In the genomic region with DNA sequence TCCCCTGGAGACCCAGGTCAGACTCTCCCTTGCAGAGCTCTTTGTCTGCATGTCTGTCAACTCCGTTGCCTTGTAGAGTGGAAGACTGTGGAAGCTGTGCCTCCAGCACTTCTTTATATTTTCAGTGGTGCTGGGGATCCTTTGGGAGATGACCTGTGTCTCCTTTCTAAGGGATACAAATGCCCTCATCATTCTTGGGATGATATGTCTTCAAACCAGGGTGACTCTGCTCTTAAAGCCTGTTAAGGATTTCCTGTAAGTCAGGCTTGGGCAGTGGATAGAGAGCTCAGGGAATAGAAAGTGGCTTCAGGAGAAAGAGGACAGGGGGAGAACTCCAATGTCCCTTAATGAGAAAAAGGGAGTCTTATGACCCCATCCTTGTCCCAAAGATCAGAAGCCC, we compare ENCODE assay signal across 21 cellular contexts. TPM values are rescaled to one million over a fixed set of nuclear protein-coding genes. Genes with fewer than 3 reads are reported as not detected.
DNase-seq lines count a peak whose midpoint lies in the region; ATAC-seq and TF ChIP-seq lines count a peak whose summit lies in the region.
"Had no signal": no experiment of that assay in that cellular context is flagged by ENCODE, and none has a peak within 500 bp of the region (broad histone marks: within the 10 kb centered on the region; RNA-seq: fewer than 3 reads in every experiment).

No MANE protein-coding gene starts in this region.

- no peaks in the 10 kb centered on the region for H3K27me3 ChIP-seq in fibroblast of lung (ENCODE audit: control insufficient read depth, insufficient read depth, low read length)

- DNase-seq in LHCN-M2 (ENCODE audit: low read depth), result peak; percentile 29
- peak in 1 of 2 donors; percentile 48 for DNase-seq in fibroblast of lung (ENCODE audit: low read depth in 2 of 2)
- DNase-seq in neural crest cell (ENCODE audit: low read depth, low spot score), result no peak
- DNase-seq in MV-4-11 (lab: John Stamatoyannopoulos, UW), result no peak
- no peak for DNase-seq in medulla oblongata (ENCODE audit: extremely low spot score)
- no peak for DNase-seq in Kasumi-1 (lab: John Stamatoyannopoulos, UW)
- DNase-seq: activated B cell treated with CpG ODN at 0.5 μM for 24 hours; CD4-positive, alpha-beta T cell; DND-41; glutamatergic neuron; NCI-H1417 treated with DMSO at 0.1 percent for 48 hours; NCI-H2227 treated with DMSO at 0.1 percent for 48 hours; stimulated activated CD4-positive, alpha-beta T cell treated with anti-CD3 and anti-CD28 coated beads, Interleukin-4, amount 100 ng/mL, for 4 hours; SW 1271; thyroid gland had no signal

- no peaks in the 10 kb centered on the region for H3K9me3 ChIP-seq in fibroblast of lung (ENCODE audit: control insufficient read depth, insufficient read depth, low read depth, low read length)
- H3K9me3 ChIP-seq: thyroid gland had no signal

- H3K4me3 ChIP-seq in fibroblast of lung (replicated peaks in 1 of 4; ENCODE audit: control extremely low read depth in 1 of 4, insufficient read depth in 1 of 4, low read depth in 3 of 4, low read length in 4 of 4), result peak overlapping the region; percentile 83 to 98 (median 92)
- H3K4me3 ChIP-seq: thyroid gland had no signal

- peaks cover 100% of the 10 kb centered on the region for H3K79me2 ChIP-seq in fibroblast of lung (ENCODE audit: control insufficient read depth, insufficient read depth, low read length)

- H3K9me3 Mint-ChIP-seq in neural crest cell, result no peaks in the 10 kb centered on the region
- H3K9me3 Mint-ChIP-seq: activated B cell treated with CpG ODN at 0.5 μM for 24 hours; activated T-helper 17 cell treated with anti-CD3 and anti-CD28 coated beads, Interleukin-2, amount 50 U/mL, for 72 hours; CD4-positive, alpha-beta T cell had no signal

- peak overlapping the region; percentile 92 for H3K4me3 Mint-ChIP-seq in neural crest cell
- H3K4me3 Mint-ChIP-seq: activated B cell treated with CpG ODN at 0.5 μM for 24 hours; activated T-helper 17 cell treated with anti-CD3 and anti-CD28 coated beads, Interleukin-2, amount 50 U/mL, for 72 hours; CD4-positive, alpha-beta T cell had no signal

- TF ChIP-seq CTCF in 22Rv1 (IDR thresholded peaks at IDR 0.05), result no peak
- TF ChIP-seq CTCF in fibroblast of lung (conservative IDR thresholded peaks at IDR 0.05 in 1 of 2, IDR thresholded peaks at IDR 0.05 in 1 of 2; ENCODE audit: low read depth in 1 of 2, low read length in 2 of 2), result no peak
- no peak for TF ChIP-seq CTCF in neural crest cell (conservative IDR thresholded peaks at IDR 0.05)

- H3K36me3 Mint-ChIP-seq in neural crest cell (ENCODE audit: low read depth), result peaks cover 10% of the 10 kb centered on the region

- H2AFZ ChIP-seq in fibroblast of lung (ENCODE audit: low read length), result no peak overlapping the region

- peak overlapping the region; percentile 35; the same call in 1 of the 2 replicates for H3K27ac ChIP-seq in 22Rv1
- peak overlapping the region; percentile 98 for H3K27ac ChIP-seq in fibroblast of lung (ENCODE audit: insufficient read depth, low read length)
- H3K27ac ChIP-seq: thyroid gland had no signal

- peaks cover 100% of the 10 kb centered on the region for H3K27me3 Mint-ChIP-seq in neural crest cell (ENCODE audit: low read depth)

- H3K36me3 ChIP-seq in fibroblast of lung (ENCODE audit: control insufficient read depth, insufficient read depth, low read length), result peaks cover 5% of the 10 kb centered on the region
- H3K36me3 ChIP-seq: thyroid gland had no signal

- peak overlapping the region; percentile 98 for H3K4me2 ChIP-seq in fibroblast of lung (ENCODE audit: extremely low read depth, insufficient read depth, low read length)

- no peak for ATAC-seq in GM18861 (IDR thresholded peaks at IDR 0.05; ENCODE audit: unreplicated experiment)
- ATAC-seq: activated T-helper 17 cell treated with anti-CD3 and anti-CD28 coated beads, Interleukin-2, amount 50 U/mL, for 72 hours had no signal

- H3K27ac Mint-ChIP-seq in neural crest cell (ENCODE audit: unreplicated experiment), result no peak overlapping the region
- H3K27ac Mint-ChIP-seq: activated B cell treated with CpG ODN at 0.5 μM for 24 hours; activated T-helper 17 cell treated with anti-CD3 and anti-CD28 coated beads, Interleukin-2, amount 50 U/mL, for 72 hours; CD4-positive, alpha-beta T cell had no signal

- no peaks in the 10 kb centered on the region for H4K20me1 ChIP-seq in fibroblast of lung (ENCODE audit: control insufficient read depth, extremely low read depth, insufficient read depth, low read length)

- H3K9ac ChIP-seq in fibroblast of lung (ENCODE audit: insufficient read depth, low read length), result peak overlapping the region; percentile 94

- H3K4me1 ChIP-seq in fibroblast of lung (ENCODE audit: control insufficient read depth, extremely low read depth, insufficient read depth, low read length), result peaks cover 6% of the 10 kb centered on the region

- peaks cover 29% of the 10 kb centered on the region for H3K4me1 Mint-ChIP-seq in neural crest cell

RNA-seq across cellular contexts. Expression of gene HOXB3, which starts 1.5 kb away (rescaled TPM):
- 9.0 and 12.1 TPM in 2 replicates for total RNA-seq in LHCN-M2 (2014; rRNA removed)
- polyA plus RNA-seq in LHCN-M2 (2012), result 6.4 TPM
- total RNA-seq in fibroblast of lung, result 15.7 and 28.6 TPM in 2 replicates
- 15.7 and 19.5 TPM in 2 replicates for polyA plus RNA-seq in fibroblast of lung
- polyA plus RNA-seq in fibroblast of lung (2012), result 20.9 and 25.3 TPM in 2 replicates
- 3.5 and 4.9 TPM in 2 replicates for polyA minus RNA-seq in fibroblast of lung (ENCODE audit: low replicate concordance)
- total RNA-seq in neural crest cell, result 21.9 and 22.8 TPM in 2 replicates

RNA-seq across cellular contexts. Expression of gene HOXB5, which starts 5.1 kb away (rescaled TPM):
- total RNA-seq in LHCN-M2 (2014; rRNA removed) (0.90 and 1.8 TPM in 2 replicates), fibroblast of lung (1.0 and 2.1 TPM in 2 replicates), neural crest cell (2.3 and 2.6 TPM in 2 replicates)
- 3.5 TPM for polyA plus RNA-seq in LHCN-M2 (2012)
- 9.4 and 17.2 TPM in 2 replicates for polyA plus RNA-seq in fibroblast of lung
- polyA plus RNA-seq in fibroblast of lung (2012), result 24.6 and 41.8 TPM in 2 replicates
- 3.8 and 5.5 TPM in 2 replicates for polyA minus RNA-seq in fibroblast of lung (ENCODE audit: low replicate concordance)
- total RNA-seq: activated B cell treated with CpG ODN at 0.5 μM for 24 hours; activated T-helper 17 cell treated with anti-CD3 and anti-CD28 coated beads, Interleukin-2, amount 50 U/mL, for 72 hours; CD4-positive, alpha-beta T cell; chondrocyte; osteocyte; skeletal muscle tissue had no signal

RNA-seq across cellular contexts. Expression of gene HOXB4, which starts 10.4 kb away (rescaled TPM):
- total RNA-seq in LHCN-M2 (2014; rRNA removed) (5.2 and 5.5 TPM in 2 replicates), fibroblast of lung (6.2 and 8.9 TPM in 2 replicates), neural crest cell (4.4 and 5.0 TPM in 2 replicates)
- 4.3 TPM for polyA plus RNA-seq in LHCN-M2 (2012)
- polyA plus RNA-seq in fibroblast of lung, result 3.4 and 3.8 TPM in 2 replicates
- polyA plus RNA-seq in fibroblast of lung (2012), result 4.5 and 5.6 TPM in 2 replicates
- 3.8 and 5.0 TPM in 2 replicates for polyA minus RNA-seq in fibroblast of lung (ENCODE audit: low replicate concordance)
- total RNA-seq: chondrocyte, osteocyte had no signal

RNA-seq across cellular contexts. Expression of gene HOXB6, which starts 16.3 kb away (rescaled TPM):
- total RNA-seq in LHCN-M2 (2014; rRNA removed), result 21.5 and 24.9 TPM in 2 replicates
- 15.6 TPM for polyA plus RNA-seq in LHCN-M2 (2012)
- total RNA-seq in fibroblast of lung, result 10.5 and 16.2 TPM in 2 replicates
- polyA plus RNA-seq in fibroblast of lung, result 28.9 and 42.1 TPM in 2 replicates
- polyA plus RNA-seq in fibroblast of lung (2012), result 36.4 and 58.8 TPM in 2 replicates
- polyA minus RNA-seq in fibroblast of lung (ENCODE audit: low replicate concordance), result 33.2 and 59.3 TPM in 2 replicates
- total RNA-seq in neural crest cell, result 9.6 and 11.5 TPM in 2 replicates
- total RNA-seq: activated B cell treated with CpG ODN at 0.5 μM for 24 hours; CD4-positive, alpha-beta T cell; chondrocyte; osteocyte; skeletal muscle tissue had no signal

RNA-seq across cellular contexts. Expression of gene HOXB7, which starts 22.3 kb away (rescaled TPM):
- 26.9 and 37.3 TPM in 2 replicates for total RNA-seq in LHCN-M2 (2014; rRNA removed)
- polyA plus RNA-seq in LHCN-M2 (2012), result 34.1 TPM
- total RNA-seq in fibroblast of lung, result 6.4 and 7.4 TPM in 2 replicates
- polyA plus RNA-seq in fibroblast of lung, result 11.8 and 12.7 TPM in 2 replicates
- 14.5 and 15.9 TPM in 2 replicates for polyA plus RNA-seq in fibroblast of lung (2012)
- polyA minus RNA-seq in fibroblast of lung (ENCODE audit: low replicate concordance), result 2.6 and 3.3 TPM in 2 replicates
- 8.5 and 11.4 TPM in 2 replicates for total RNA-seq in neural crest cell
- total RNA-seq: CD4-positive, alpha-beta T cell; chondrocyte; osteocyte had no signal
